ENCODE assay signal across 15 cellular contexts in genomic region chr6:4521070-4521469, GRCh38.
A peak's percentile ranks its signal among the peaks of the same experiment; 100 is the strongest.
DNase-seq lines count a peak whose midpoint lies in the region; ATAC-seq and TF ChIP-seq lines count a peak whose summit lies in the region.
"Had no signal": no experiment of that assay in that cellular context is flagged by ENCODE, and none has a peak within 500 bp of the region (broad histone marks: within the 10 kb centered on the region; RNA-seq: fewer than 3 reads in every experiment).

No MANE protein-coding gene starts in this region.

- H3K4me3 ChIP-seq in trophoblast cell (ENCODE audit: low read depth, low read length), result peak overlapping the region; percentile 6
- no peak overlapping the region for H3K4me3 ChIP-seq in osteoblast (ENCODE audit: insufficient read depth, low read length)
- H3K4me3 ChIP-seq: A549 had no signal

- H3K27me3 Mint-ChIP-seq in activated T-helper 2 cell treated with anti-CD3 and anti-CD28 coated beads, Interferon-gamma antibody, Interleukin-2, Interleukin-4, amounts not matched to agents 10 μg/mL and 5 μg/mL and 100 μg/mL, durations not matched to agents 14 hours and 24 hours and 36 hours (ENCODE audit: low read depth), result peaks cover 10% of the 10 kb centered on the region

- no peak overlapping the region for H2BK5ac ChIP-seq in trophoblast cell (ENCODE audit: low read depth, low read length, poor library complexity)

- no CpG with 5 or more reads among the region's 6 CpGs for WGBS in trophoblast cell (ENCODE audit: extremely low coverage, insufficient coverage, insufficient read length)

- no peak overlapping the region for H2AK5ac ChIP-seq in trophoblast cell (ENCODE audit: low read length)

- H4K20me1 ChIP-seq in osteoblast (ENCODE audit: insufficient read depth, low read length), result no peaks in the 10 kb centered on the region

- H3K9ac ChIP-seq in trophoblast cell (ENCODE audit: low read length), result no peak overlapping the region

- no peak overlapping the region for H3K23ac ChIP-seq in trophoblast cell (ENCODE audit: low read length)

- H3K4me3 Mint-ChIP-seq in activated T-helper 2 cell treated with anti-CD3 and anti-CD28 coated beads, Interferon-gamma antibody, Interleukin-2, Interleukin-4, amounts not matched to agents 10 μg/mL and 5 μg/mL and 100 μg/mL, durations not matched to agents 14 hours and 24 hours and 36 hours (ENCODE audit: low read depth), result no peak overlapping the region
- H3K4me3 Mint-ChIP-seq: CD8-positive, alpha-beta T cell had no signal

- no peak overlapping the region for H2BK120ac ChIP-seq in trophoblast cell (ENCODE audit: insufficient read depth, low read length, poor library complexity)

- no peak overlapping the region for H2AFZ ChIP-seq in trophoblast cell (ENCODE audit: insufficient read depth, low read length, poor library complexity)
- H2AFZ ChIP-seq in osteoblast (ENCODE audit: low read length), result no peak overlapping the region

- no peak overlapping the region for H4K91ac ChIP-seq in trophoblast cell (ENCODE audit: low read depth, low read length)

- no peak overlapping the region for H3K27ac Mint-ChIP-seq in activated T-helper 2 cell treated with anti-CD3 and anti-CD28 coated beads, Interferon-gamma antibody, Interleukin-2, Interleukin-4, amounts not matched to agents 10 μg/mL and 5 μg/mL and 100 μg/mL, durations not matched to agents 14 hours and 24 hours and 36 hours
- H3K27ac Mint-ChIP-seq: CD8-positive, alpha-beta T cell had no signal

- H3K4ac ChIP-seq in trophoblast cell (ENCODE audit: low read depth, low read length), result no peak overlapping the region

- peak; percentile 15 for DNase-seq in RPMI8226
- DNase-seq in myocyte (ENCODE audit: low read depth), result peak; percentile 53
- no peak for DNase-seq in trophoblast cell
- no peak for DNase-seq in osteoblast (ENCODE audit: insufficient read length, low spot score, missing footprints)
- DNase-seq in left colon, result no peak
- no peak for DNase-seq in activated T-helper 2 cell treated with anti-CD3 and anti-CD28 coated beads, Interferon-gamma antibody, Interleukin-2, Interleukin-4, amounts not matched to agents 10 μg/mL and 5 μg/mL and 100 μg/mL, durations not matched to agents 14 hours and 24 hours and 36 hours (ENCODE audit: low spot score)
- DNase-seq: BE2C; CD8-positive, alpha-beta T cell; COR-L47; DND-41; GDM1; H7; IMR-90 had no signal

- no peaks in the 10 kb centered on the region for H3K36me3 Mint-ChIP-seq in activated T-helper 2 cell treated with anti-CD3 and anti-CD28 coated beads, Interferon-gamma antibody, Interleukin-2, Interleukin-4, amounts not matched to agents 10 μg/mL and 5 μg/mL and 100 μg/mL, durations not matched to agents 14 hours and 24 hours and 36 hours (ENCODE audit: low read depth)
- H3K36me3 Mint-ChIP-seq: CD8-positive, alpha-beta T cell had no signal

- no peak overlapping the region for H2BK12ac ChIP-seq in trophoblast cell (ENCODE audit: low read length)

- H3K4me2 ChIP-seq in trophoblast cell (ENCODE audit: low read length), result no peak overlapping the region
- no peak overlapping the region for H3K4me2 ChIP-seq in osteoblast (ENCODE audit: insufficient read depth, low read length)
- H3K4me2 ChIP-seq: A549 had no signal

- no peak overlapping the region for H4K8ac ChIP-seq in trophoblast cell (ENCODE audit: low read depth, low read length)

- H3K36me3 ChIP-seq in trophoblast cell (ENCODE audit: control insufficient read depth in 1 of 2, insufficient read depth in 2 of 2, low read length in 2 of 2), result peaks cover 0 to 1% of the 10 kb centered on the region in 2 experiments
- H3K36me3 ChIP-seq in osteoblast (ENCODE audit: insufficient read depth, low read length), result no peaks in the 10 kb centered on the region
- H3K36me3 ChIP-seq: BE2C had no signal

- no peaks in the 10 kb centered on the region for H3K79me1 ChIP-seq in trophoblast cell (ENCODE audit: low read length)

- no peak for TF ChIP-seq CTCF in osteoblast (IDR thresholded peaks at IDR 0.05; ENCODE audit: extremely low read depth, low read depth, low read length)

- no peak overlapping the region for H3K27ac ChIP-seq in trophoblast cell (ENCODE audit: low read depth, low read length)
- H3K27ac ChIP-seq in osteoblast (ENCODE audit: low read depth, low read length), result no peak overlapping the region
- H3K27ac ChIP-seq: C4-2B had no signal

- no peaks in the 10 kb centered on the region for H3K4me1 Mint-ChIP-seq in activated T-helper 2 cell treated with anti-CD3 and anti-CD28 coated beads, Interferon-gamma antibody, Interleukin-2, Interleukin-4, amounts not matched to agents 10 μg/mL and 5 μg/mL and 100 μg/mL, durations not matched to agents 14 hours and 24 hours and 36 hours (ENCODE audit: low read depth)

- H3K14ac ChIP-seq in trophoblast cell (ENCODE audit: low read length), result no peak overlapping the region

- no peak overlapping the region for H4K12ac ChIP-seq in trophoblast cell (ENCODE audit: low read depth, low read length)

- no peak overlapping the region for H3K18ac ChIP-seq in trophoblast cell (ENCODE audit: low read length)

- intact Hi-C loops in left colon (cut with DNase I, micrococcal nuclease), result no loop called here
- intact Hi-C loops in activated T-helper 2 cell treated with anti-CD3 and anti-CD28 coated beads, Interferon-gamma antibody, Interleukin-2, Interleukin-4, amounts not matched to agents 10 μg/mL and 5 μg/mL and 100 μg/mL, durations not matched to agents 14 hours and 24 hours and 36 hours (cut with micrococcal nuclease), result no loop called here

- H3K4me1 ChIP-seq in trophoblast cell (ENCODE audit: control insufficient read depth in 1 of 2, insufficient read depth in 2 of 2, low read length in 2 of 2) (no peaks in the 10 kb centered on the region), osteoblast (ENCODE audit: insufficient read depth, low read length) (no peaks in the 10 kb centered on the region)
- H3K4me1 ChIP-seq: BE2C had no signal

- H3K79me2 ChIP-seq in trophoblast cell (ENCODE audit: control insufficient read depth, insufficient read depth, low read length, poor library complexity) (peaks cover 3% of the 10 kb centered on the region), osteoblast (ENCODE audit: insufficient read depth, low read length) (no peaks in the 10 kb centered on the region)

- no peaks in the 10 kb centered on the region for H3K9me3 Mint-ChIP-seq in activated T-helper 2 cell treated with anti-CD3 and anti-CD28 coated beads, Interferon-gamma antibody, Interleukin-2, Interleukin-4, amounts not matched to agents 10 μg/mL and 5 μg/mL and 100 μg/mL, durations not matched to agents 14 hours and 24 hours and 36 hours
- H3K9me3 Mint-ChIP-seq: CD8-positive, alpha-beta T cell had no signal

- no peak for ATAC-seq in left colon
- ATAC-seq: A549; CD8-positive, alpha-beta T cell had no signal

- H3K27me3 ChIP-seq in trophoblast cell (ENCODE audit: insufficient read depth, low read length), result no peaks in the 10 kb centered on the region
- H3K27me3 ChIP-seq in osteoblast (ENCODE audit: insufficient read depth, low read length), result peaks cover 10% of the 10 kb centered on the region
- H3K27me3 ChIP-seq: BE2C had no signal

- H3K9me3 ChIP-seq in trophoblast cell (ENCODE audit: insufficient read depth, low read depth, low read length) (no peaks in the 10 kb centered on the region), osteoblast (ENCODE audit: low read depth, low read length) (no peaks in the 10 kb centered on the region)
- H3K9me3 ChIP-seq: A549, BE2C had no signal

Comparison
In these comparisons a context has a peak if more than half of its experiments do, and no peak if none do; other contexts are left out.
1. DNase-seq: peak in RPMI8226 (single experiment) and myocyte (single experiment); none in trophoblast cell (0 of 2), osteoblast (single experiment), left colon (0 of 2) and activated T-helper 2 cell treated with anti-CD3 and anti-CD28 coated beads, Interferon-gamma antibody, Interleukin-2, Interleukin-4, amounts not matched to agents 10 μg/mL and 5 μg/mL and 100 μg/mL, durations not matched to agents 14 hours and 24 hours and 36 hours (single experiment).